Comparison of ENCODE assay signal across 23 cellular contexts in the genomic region with DNA sequence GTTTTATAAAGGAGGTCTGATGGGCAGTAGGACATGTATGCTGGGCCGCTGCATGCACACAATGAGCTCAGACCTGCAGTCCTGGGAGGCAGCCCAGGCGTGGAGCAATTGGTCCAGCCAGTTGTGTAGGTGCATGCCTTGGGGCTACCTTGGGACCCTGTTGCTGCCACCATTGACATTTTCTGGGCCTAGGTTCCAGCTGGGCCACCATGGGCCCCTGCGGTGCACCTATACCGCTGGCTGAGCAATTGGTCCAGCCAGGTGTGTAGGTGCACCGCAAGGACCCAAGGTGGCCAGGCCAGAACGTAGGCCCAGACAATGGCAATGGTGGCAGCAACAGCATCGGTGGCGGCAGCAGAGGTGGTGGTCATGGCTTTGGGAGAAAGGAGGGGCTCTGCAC.
"Had no signal": no experiment of that assay in that cellular context is flagged by ENCODE, and none has a peak within 500 bp of the region (broad histone marks: within the 10 kb centered on the region; RNA-seq: fewer than 3 reads in every experiment).

No MANE protein-coding gene starts in this region.

- H3K36me3 ChIP-seq: SJSA1 had no signal

- H3K36me3 Mint-ChIP-seq: IgD-negative memory B cell had no signal

- H3K27ac Mint-ChIP-seq: IgD-negative memory B cell had no signal

- H3K9me3 ChIP-seq: SJSA1 had no signal

- ATAC-seq: K562 had no signal

- H3K4me1 Mint-ChIP-seq: IgD-negative memory B cell had no signal

- H3K4me3 Mint-ChIP-seq: IgD-negative memory B cell had no signal

- DNase-seq: Kasumi-1, MM.1S, NCI-H1048, NCI-H1105, NCI-H1436 treated with DMSO at 0.1 percent for 48 hours, NCI-H187, NCI-H2029, NCI-H2081 treated with DMSO at 0.1 percent for 48 hours, NCI-H2171, NCI-H226, NCI-H446, NCI-H510A, NCI-H524 treated with DMSO at 0.1 percent for 48 hours, NCI-H774, Right ventricle myocardium superior, RPMI8226, SIG-M5 had no signal

- H3K4me3 ChIP-seq: K562, SJSA1, SK-N-MC had no signal

- H3K27ac ChIP-seq: KMS-11, SJSA1, SK-N-MC had no signal

- FAIRE-seq: K562, RCC 7860 had no signal

- H3K27me3 ChIP-seq: SJSA1 had no signal
